In genomic region chr1:159532922-159533321, GRCh38 we compare ENCODE assay signal across 22 cellular contexts. TPM values are rescaled to one million over a fixed set of nuclear protein-coding genes. Genes with fewer than 3 reads are reported as not detected.
"Had no signal": no experiment of that assay in that cellular context is flagged by ENCODE, and none has a peak within 500 bp of the region (broad histone marks: within the 10 kb centered on the region; RNA-seq: fewer than 3 reads in every experiment).

No MANE protein-coding gene starts in this region.

- H3K27me3 ChIP-seq: colonic mucosa, esophagus squamous epithelium, upper lobe of right lung had no signal

- H3K4me3 ChIP-seq: colonic mucosa, esophagus squamous epithelium, thoracic aorta, upper lobe of right lung had no signal

- H3K4me1 ChIP-seq: colonic mucosa, esophagus squamous epithelium, upper lobe of right lung had no signal

- DNase-seq: activated CD4-positive, alpha-beta memory T cell treated with anti-CD3 and anti-CD28 coated beads for 36 hours; activated CD4-positive, alpha-beta T cell treated with anti-CD3 and anti-CD28 coated beads for 1 hour; activated gamma-delta T cell treated with Interleukin-2 at 50 U/mL for 16 hours; activated T-cell treated with anti-CD3 and anti-CD28 coated beads for 4 hours; amniotic stem cell; caudate nucleus; colonic mucosa; esophagus squamous epithelium; foreskin fibroblast; glutamatergic neuron; hypothalamus; midbrain; retina; stimulated activated naive B cell treated with anti-CD40 and anti-IgM and Interleukin-4, amounts not matched to agents 10 μg/mL and 1 μg/mL and 100 μg/mL, for 72 hours; T-helper 17 cell; upper lobe of right lung; WERI-Rb-1 had no signal

- H3K9me3 ChIP-seq: colonic mucosa, thoracic aorta, upper lobe of right lung had no signal

- H3K27ac ChIP-seq: colonic mucosa, esophagus squamous epithelium, thoracic aorta, upper lobe of right lung, WERI-Rb-1 had no signal

- H3K36me3 ChIP-seq: colonic mucosa, esophagus squamous epithelium, thoracic aorta, upper lobe of right lung, WERI-Rb-1 had no signal

- FAIRE-seq: endometrium, keratinocyte had no signal

RNA-seq across cellular contexts. Expression of gene OR10J5, which starts 2.9 kb away (rescaled TPM):
- total RNA-seq: activated CD4-positive, alpha-beta memory T cell treated with anti-CD3 and anti-CD28 coated beads for 36 hours; activated T-helper 1 cell treated with anti-CD3 and anti-CD28 coated beads, Interleukin-12 subunit alpha, Interleukin-12 subunit beta, Interleukin-2, Interleukin-4 antibody, amounts not matched to agents 30 ng/mL and 10 ng/mL and 1 ng/mL, durations not matched to agents 14 hours and 24 hours and 36 hours; colonic mucosa; esophagus squamous epithelium; lung microvascular endothelial cell; T-helper 17 cell; thoracic aorta; upper lobe of right lung had no signal
- polyA plus RNA-seq: keratinocyte had no signal

RNA-seq across cellular contexts. Expression of gene APCS, which starts 54.7 kb away (rescaled TPM):
- total RNA-seq: activated CD4-positive, alpha-beta memory T cell treated with anti-CD3 and anti-CD28 coated beads for 36 hours; activated T-helper 1 cell treated with anti-CD3 and anti-CD28 coated beads, Interleukin-12 subunit alpha, Interleukin-12 subunit beta, Interleukin-2, Interleukin-4 antibody, amounts not matched to agents 30 ng/mL and 10 ng/mL and 1 ng/mL, durations not matched to agents 14 hours and 24 hours and 36 hours; esophagus squamous epithelium; lung microvascular endothelial cell; T-helper 17 cell; thoracic aorta; upper lobe of right lung had no signal
- polyA plus RNA-seq: keratinocyte had no signal
